ENCODE assay signal across 11 cellular contexts in the genomic region with DNA sequence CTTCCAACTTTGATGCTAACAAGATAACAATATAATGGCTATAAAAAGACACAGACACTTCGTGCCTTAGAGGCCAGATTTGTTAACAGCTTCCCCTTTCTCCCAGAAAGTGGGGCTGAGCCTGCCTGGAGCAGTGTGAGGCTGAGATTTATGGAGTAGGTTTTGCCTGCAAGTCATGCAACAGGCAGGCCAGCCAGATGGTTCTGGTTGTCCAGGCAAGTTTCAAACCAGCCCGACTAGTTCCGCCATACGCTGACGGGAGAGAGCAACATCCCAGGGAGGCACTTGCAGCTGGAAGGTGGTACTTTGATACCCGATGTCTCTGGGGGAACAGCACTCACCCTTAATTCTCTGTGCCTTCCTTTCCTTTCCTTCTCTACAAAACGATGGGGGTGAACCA.
A peak's percentile ranks its signal among the peaks of the same experiment; 100 is the strongest.
DNase-seq lines count a peak whose midpoint lies in the region; ATAC-seq, FAIRE-seq and TF ChIP-seq lines count a peak whose summit lies in the region.
"Had no signal": no experiment of that assay in that cellular context is flagged by ENCODE, and none has a peak within 500 bp of the region (broad histone marks: within the 10 kb centered on the region; RNA-seq: fewer than 3 reads in every experiment).

No MANE protein-coding gene starts in this region.

- H3K27me3 ChIP-seq in OCI-LY3 (ENCODE audit: low read depth, low read length): no peaks in the 10 kb centered on the region
- H3K27me3 ChIP-seq in gastroesophageal sphincter: no peaks in the 10 kb centered on the region

- ATAC-seq in gastroesophageal sphincter (no peak), GM18867 (IDR thresholded peaks at IDR 0.05; ENCODE audit: unreplicated experiment) (no peak)
- ATAC-seq: activated T-cell treated with anti-CD3 and anti-CD28 coated beads, Interleukin-2, amount 50 U/mL, for 4 hours had no signal

- peaks cover 56% of the 10 kb centered on the region for H3K4me1 ChIP-seq in OCI-LY3 (ENCODE audit: low read length)
- H3K4me1 ChIP-seq in gastroesophageal sphincter: peaks cover 0 to 60% (median 6%) of the 10 kb centered on the region in 3 donors

- no peak for TF ChIP-seq POLR2A in gastroesophageal sphincter (IDR thresholded peaks at IDR 0.05)

- H3K9me3 ChIP-seq in OCI-LY3 (ENCODE audit: insufficient read depth, low read length): peaks cover 4% of the 10 kb centered on the region; the same call in 1 of the 2 replicates
- no peaks in the 10 kb centered on the region for H3K9me3 ChIP-seq in gastroesophageal sphincter

- H3K36me3 ChIP-seq in OCI-LY3 (replicated peaks; ENCODE audit: low read depth, low read length): no peaks in the 10 kb centered on the region
- H3K36me3 ChIP-seq in gastroesophageal sphincter: peaks cover 0 to 28% of the 10 kb centered on the region in 2 donors

- peak overlapping the region; percentile 73 for H3K4me3 ChIP-seq in OCI-LY3 (ENCODE audit: low read length)
- H3K4me3 ChIP-seq in gastroesophageal sphincter: peak overlapping the region in 1 of 2 donors; percentile 26
- peak overlapping the region; percentile 12 to 40 (median 23) for H3K4me3 ChIP-seq in skin epidermis

- no peak for TF ChIP-seq CTCF in OCI-LY3 (IDR thresholded peaks at IDR 0.05; ENCODE audit: low read depth, low read length)
- no peak for TF ChIP-seq CTCF in gastroesophageal sphincter (IDR thresholded peaks at IDR 0.05)
- TF ChIP-seq CTCF in D721Med (IDR thresholded peaks at IDR 0.05; ENCODE audit: insufficient read depth, missing control alignments): no peak

- 65 to 78% methylated on average over 3 to 4 of the region's 7 CpGs for WGBS in gastroesophageal sphincter (ENCODE audit: low coverage in 1 of 2), 2 donors

- peak overlapping the region; percentile 86 for H3K4me2 ChIP-seq in OCI-LY3 (ENCODE audit: low read length)

- H2AFZ ChIP-seq in OCI-LY3 (ENCODE audit: low read depth, low read length): no peak overlapping the region

- DNase-seq in DMS53 treated with DMSO at 0.1 percent for 48 hours (lab: John Stamatoyannopoulos, UW; ENCODE audit: unreplicated experiment) (peak; percentile 56), posterior vena cava (ENCODE audit: low spot score) (no peak), D721Med (ENCODE audit: insufficient read length, low spot score) (no peak), NCI-H146 (lab: John Stamatoyannopoulos, UW) (no peak)
- DNase-seq: activated T-cell treated with anti-CD3 and anti-CD28 coated beads, Interleukin-2, amount 50 U/mL, for 4 hours; effector CD8-positive, alpha-beta T cell; T1000 had no signal

- H3K79me2 ChIP-seq in OCI-LY3 (ENCODE audit: low read length): no peaks in the 10 kb centered on the region

- no peaks in the 10 kb centered on the region for H4K20me1 ChIP-seq in OCI-LY3 (ENCODE audit: insufficient read depth, low read length)

- no peak for FAIRE-seq in D721Med (lab: Jason Lieb, UNC)

- intact Hi-C loops in posterior vena cava (cut with DNase I): no loop called here

- no peak for TF ChIP-seq EP300 in gastroesophageal sphincter (IDR thresholded peaks at IDR 0.05)

- H3K27ac ChIP-seq in OCI-LY3 (ENCODE audit: low read length) (peak overlapping the region; percentile 69), gastroesophageal sphincter (peak overlapping the region in 3 of 4 donors; percentile 62 to 80 (median 72)), skin epidermis (peak overlapping the region in 20 of 21 experiments; percentile 52 to 87 (median 78))

- H3K9ac ChIP-seq in OCI-LY3 (ENCODE audit: low read length): peak overlapping the region; percentile 57
